ENCODE assay signal across 10 cellular contexts in genomic region chr2:205684871-205685313, GRCh38. TPM values are rescaled to one million over a fixed set of nuclear protein-coding genes. Genes with fewer than 3 reads are reported as not detected.
A peak's percentile ranks its signal among the peaks of the same experiment; 100 is the strongest.
DNase-seq lines count a peak whose midpoint lies in the region; ATAC-seq, FAIRE-seq and TF ChIP-seq lines count a peak whose summit lies in the region.
"Had no signal": no experiment of that assay in that cellular context is flagged by ENCODE, and none has a peak within 500 bp of the region (broad histone marks: within the 10 kb centered on the region; RNA-seq: fewer than 3 reads in every experiment).

No MANE protein-coding gene starts in this region.

- peak overlapping the region; percentile 76 for H2AFZ ChIP-seq in keratinocyte (ENCODE audit: control insufficient read depth, low read length)

- TF ChIP-seq CTCF in keratinocyte (optimal IDR thresholded peaks at IDR 0.05 in 1 of 3, IDR thresholded peaks at IDR 0.05 in 1 of 3, conservative IDR thresholded peaks at IDR 0.05 in 1 of 3; ENCODE audit: extremely low read depth in 1 of 3, insufficient read depth in 2 of 3, low read length in 3 of 3): no peak

- H3K27me3 Mint-ChIP-seq in activated naive CD8-positive, alpha-beta T cell treated with anti-CD3 and anti-CD28 coated beads, Interleukin-2, amount 50 U/mL, for 24 hours: peaks cover 76% of the 10 kb centered on the region
- H3K27me3 Mint-ChIP-seq in stimulated activated memory B cell treated with anti-CD40 and anti-IgM and Interleukin-4, amounts not matched to agents 10 μg/mL and 1 μg/mL and 100 μg/mL, for 72 hours: peaks cover 34% of the 10 kb centered on the region

- H3K27me3 ChIP-seq in keratinocyte (ENCODE audit: control insufficient read depth, extremely low read depth, insufficient read depth, low read length): no peaks in the 10 kb centered on the region

- peak overlapping the region; percentile 72 for H3K4me2 ChIP-seq in keratinocyte (ENCODE audit: control insufficient read depth, extremely low read depth, insufficient read depth, low read depth, low read length)

- peak overlapping the region; percentile 78 for H3K4me3 Mint-ChIP-seq in activated naive CD8-positive, alpha-beta T cell treated with anti-CD3 and anti-CD28 coated beads, Interleukin-2, amount 50 U/mL, for 24 hours
- peak overlapping the region; percentile 70 for H3K4me3 Mint-ChIP-seq in stimulated activated memory B cell treated with anti-CD40 and anti-IgM and Interleukin-4, amounts not matched to agents 10 μg/mL and 1 μg/mL and 100 μg/mL, for 72 hours

- peak overlapping the region; percentile 73 for H3K27ac ChIP-seq in keratinocyte (ENCODE audit: control insufficient read depth, insufficient read depth, low read length)
- H3K27ac ChIP-seq: HL-60 had no signal

- H3K9me3 Mint-ChIP-seq in activated naive CD8-positive, alpha-beta T cell treated with anti-CD3 and anti-CD28 coated beads, Interleukin-2, amount 50 U/mL, for 24 hours: no peaks in the 10 kb centered on the region
- no peaks in the 10 kb centered on the region for H3K9me3 Mint-ChIP-seq in stimulated activated memory B cell treated with anti-CD40 and anti-IgM and Interleukin-4, amounts not matched to agents 10 μg/mL and 1 μg/mL and 100 μg/mL, for 72 hours

- peaks cover 36% of the 10 kb centered on the region for H3K4me1 Mint-ChIP-seq in activated naive CD8-positive, alpha-beta T cell treated with anti-CD3 and anti-CD28 coated beads, Interleukin-2, amount 50 U/mL, for 24 hours
- H3K4me1 Mint-ChIP-seq in stimulated activated memory B cell treated with anti-CD40 and anti-IgM and Interleukin-4, amounts not matched to agents 10 μg/mL and 1 μg/mL and 100 μg/mL, for 72 hours: peaks cover 54% of the 10 kb centered on the region

- dilution Hi-C loops in keratinocyte (cut with MboI; ENCODE audit: extremely low pct_ligation_motif_present, low sequenced_read_pairs): no loop called here

- H3K79me2 ChIP-seq in keratinocyte (ENCODE audit: control insufficient read depth, insufficient read depth, low read length): peaks cover 66% of the 10 kb centered on the region

- H3K36me3 Mint-ChIP-seq in activated naive CD8-positive, alpha-beta T cell treated with anti-CD3 and anti-CD28 coated beads, Interleukin-2, amount 50 U/mL, for 24 hours (ENCODE audit: low read depth): no peaks in the 10 kb centered on the region
- H3K36me3 Mint-ChIP-seq in stimulated activated memory B cell treated with anti-CD40 and anti-IgM and Interleukin-4, amounts not matched to agents 10 μg/mL and 1 μg/mL and 100 μg/mL, for 72 hours: no peaks in the 10 kb centered on the region

- H3K4me3 ChIP-seq in keratinocyte (ENCODE audit: control insufficient read depth in 2 of 3, extremely low read depth in 1 of 3, insufficient read depth in 2 of 3, low read depth in 1 of 3, low read length in 3 of 3): peak overlapping the region; percentile 72 to 83 (median 76)

- FAIRE-seq in keratinocyte (lab: Jason Lieb, UNC): no peak
- FAIRE-seq: A204.1 had no signal

- H3K9me3 ChIP-seq in keratinocyte (ENCODE audit: control insufficient read depth, low read depth, low read length): no peaks in the 10 kb centered on the region

- ATAC-seq in activated naive CD8-positive, alpha-beta T cell treated with anti-CD3 and anti-CD28 coated beads, Interleukin-2, amount 50 U/mL, for 24 hours: no peak
- ATAC-seq in stimulated activated memory B cell treated with anti-CD40 and anti-IgM and Interleukin-4, amounts not matched to agents 10 μg/mL and 1 μg/mL and 100 μg/mL, for 72 hours: no peak
- ATAC-seq in left lobe of liver (no peak), GM21786 (IDR thresholded peaks at IDR 0.05; ENCODE audit: unreplicated experiment) (no peak)

- H3K9me1 ChIP-seq in keratinocyte (ENCODE audit: control insufficient read depth, extremely low read depth, insufficient read depth, low read length): no peaks in the 10 kb centered on the region

- H3K36me3 ChIP-seq in keratinocyte (ENCODE audit: control insufficient read depth in 2 of 2, extremely low read depth in 1 of 2, insufficient read depth in 2 of 2, low read length in 2 of 2): no peaks in the 10 kb centered on the region

- DNase-seq in DMS79 treated with DMSO at 0.1 percent for 48 hours (lab: John Stamatoyannopoulos, UW) (peak; percentile 54), DMS79 (lab: John Stamatoyannopoulos, UW) (no peak), keratinocyte (ENCODE audit: low read depth, low spot score) (no peak), left lobe of liver (ENCODE audit: low spot score) (no peak), NCI-H1048 (lab: John Stamatoyannopoulos, UW) (no peak)
- no peak for DNase-seq in activated naive CD8-positive, alpha-beta T cell treated with anti-CD3 and anti-CD28 coated beads, Interleukin-2, amount 50 U/mL, for 24 hours

- no peaks in the 10 kb centered on the region for H4K20me1 ChIP-seq in keratinocyte (ENCODE audit: control insufficient read depth, extremely low read depth, insufficient read depth, low read length)

- H3K9ac ChIP-seq in keratinocyte (ENCODE audit: control insufficient read depth, extremely low read depth, insufficient read depth, low read length): peak overlapping the region; percentile 90

- H3K27ac Mint-ChIP-seq in activated naive CD8-positive, alpha-beta T cell treated with anti-CD3 and anti-CD28 coated beads, Interleukin-2, amount 50 U/mL, for 24 hours: no peak overlapping the region
- H3K27ac Mint-ChIP-seq in stimulated activated memory B cell treated with anti-CD40 and anti-IgM and Interleukin-4, amounts not matched to agents 10 μg/mL and 1 μg/mL and 100 μg/mL, for 72 hours: peak overlapping the region; percentile 23

- H3K4me1 ChIP-seq in keratinocyte (ENCODE audit: control insufficient read depth, extremely low read depth, insufficient read depth, low read length): peaks cover 53% of the 10 kb centered on the region

RNA-seq across cellular contexts. Expression of gene NRP2, which starts 2.6 kb away (rescaled TPM):
- 9.1 to 20.6 TPM (median 20.6 TPM) in 3 replicates for polyA plus RNA-seq in keratinocyte
- polyA plus RNA-seq in keratinocyte (2011; ENCODE audit: low read depth): 19.9 TPM
- polyA plus RNA-seq in keratinocyte (2011; cell fraction: cytosol; rRNA removed): 4.6 and 8.2 TPM in 2 replicates
- polyA plus RNA-seq in keratinocyte (2011; cell fraction: nucleus; rRNA removed): 30.5 and 32.6 TPM in 2 replicates
- polyA plus RNA-seq in keratinocyte (2012; ENCODE audit: low replicate concordance): 14.4 and 18.2 TPM in 2 replicates
- polyA minus RNA-seq in keratinocyte: 21.0 to 56.7 TPM (median 47.5 TPM) in 3 replicates
- polyA minus RNA-seq in keratinocyte (2011; cell fraction: cytosol; rRNA and poly(A)+ RNA removed): 8.6 TPM
- polyA minus RNA-seq in keratinocyte (2011; cell fraction: nucleus; rRNA and poly(A)+ RNA removed): 30.6 and 49.4 TPM in 2 replicates
- total RNA-seq in left lobe of liver: 7.7 TPM
